In the genomic region with DNA sequence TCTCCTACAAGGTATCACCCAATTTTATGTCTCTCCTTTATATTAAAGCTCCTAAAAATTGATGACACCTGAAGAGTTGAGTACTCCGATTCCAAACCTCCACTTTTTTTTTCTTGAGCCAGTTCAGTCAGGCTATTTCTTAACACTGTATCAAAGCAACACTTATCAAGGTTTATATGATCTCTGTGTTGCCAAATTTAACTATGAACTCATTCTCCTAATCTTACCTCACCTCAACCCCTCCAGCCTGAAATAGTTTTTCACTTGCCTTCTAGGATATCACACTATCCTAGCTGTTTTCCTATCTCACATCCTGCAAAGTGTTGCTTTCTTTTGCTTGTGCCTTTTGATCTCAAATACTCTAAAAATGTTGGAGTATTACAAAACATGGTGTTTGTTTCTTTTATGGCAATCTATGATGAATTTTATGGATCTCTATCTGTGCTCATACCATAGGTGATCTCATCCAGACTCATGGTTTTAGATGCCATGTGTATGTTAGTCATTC, we compare ENCODE assay signal across 30 cellular contexts.
"Had no signal": no experiment of that assay in that cellular context is flagged by ENCODE, and none has a peak within 500 bp of the region (broad histone marks: within the 10 kb centered on the region; RNA-seq: fewer than 3 reads in every experiment).

No MANE protein-coding gene starts in this region.

- H3K4me3 Mint-ChIP-seq: mesothelial cell of epicardium; naive thymus-derived CD8-positive, alpha-beta T cell; nephron progenitor cell; stimulated activated memory B cell treated with anti-CD40 and anti-IgM and Interleukin-4, amounts not matched to agents 10 μg/mL and 1 μg/mL and 100 μg/mL, for 72 hours had no signal

- H3K36me3 Mint-ChIP-seq: mesothelial cell of epicardium; naive thymus-derived CD8-positive, alpha-beta T cell; stimulated activated memory B cell treated with anti-CD40 and anti-IgM and Interleukin-4, amounts not matched to agents 10 μg/mL and 1 μg/mL and 100 μg/mL, for 72 hours had no signal

- H3K27ac ChIP-seq: coronary artery, esophagus muscularis mucosa, foreskin keratinocyte, gastroesophageal sphincter, heart left ventricle, hepatocyte, left lung, parathyroid adenoma, sigmoid colon, skin epidermis, spleen, testis, tibial artery, upper lobe of right lung, uterus had no signal

- H3K27ac Mint-ChIP-seq: mesothelial cell of epicardium; naive thymus-derived CD8-positive, alpha-beta T cell; nephron progenitor cell; progenitor cell of endocrine pancreas; stimulated activated memory B cell treated with anti-CD40 and anti-IgM and Interleukin-4, amounts not matched to agents 10 μg/mL and 1 μg/mL and 100 μg/mL, for 72 hours had no signal

- DNase-seq: dermis blood vessel endothelial cell; effector memory CD4-positive, alpha-beta T cell; heart left ventricle; kidney; left lung; mesenchymal stem cell; mucosa of descending colon; naive thymus-derived CD8-positive, alpha-beta T cell; nephron progenitor cell; occipital lobe; right cardiac atrium; sigmoid colon; spleen; stimulated activated CD4-positive, alpha-beta T cell treated with anti-CD3 and anti-CD28 coated beads, Interleukin-4, amount 100 ng/mL, for 4 hours; stimulated activated naive CD8-positive, alpha-beta T cell treated with anti-CD3 and anti-CD28 coated beads, Interleukin-15, Interleukin-2, amounts not matched to agents 100 U/mL and 50 U/mL, for 24 hours; substantia nigra; testis; tibial artery; upper lobe of right lung; uterus had no signal

- H3K4me1 Mint-ChIP-seq: mesothelial cell of epicardium; naive thymus-derived CD8-positive, alpha-beta T cell; nephron progenitor cell; stimulated activated memory B cell treated with anti-CD40 and anti-IgM and Interleukin-4, amounts not matched to agents 10 μg/mL and 1 μg/mL and 100 μg/mL, for 72 hours had no signal

- H2AFZ ChIP-seq: hepatocyte, parathyroid adenoma had no signal

- H3K9me3 ChIP-seq: esophagus muscularis mucosa, gastroesophageal sphincter, heart left ventricle, left lung, mucosa of descending colon, sigmoid colon, spleen, testis, tibial artery, upper lobe of right lung, uterus had no signal

- H3K4me1 ChIP-seq: esophagus muscularis mucosa, foreskin keratinocyte, gastroesophageal sphincter, heart left ventricle, left lung, parathyroid adenoma, sigmoid colon, spleen, testis, tibial artery, upper lobe of right lung, uterus had no signal

- H3K79me2 ChIP-seq: hepatocyte, parathyroid adenoma had no signal

- H3K36me3 ChIP-seq: esophagus muscularis mucosa, gastroesophageal sphincter, heart left ventricle, left lung, sigmoid colon, spleen, tibial artery, upper lobe of right lung, uterus had no signal

- H3K4me2 ChIP-seq: hepatocyte had no signal

- H3K9ac ChIP-seq: parathyroid adenoma had no signal

- H3K27me3 ChIP-seq: esophagus muscularis mucosa, foreskin keratinocyte, gastroesophageal sphincter, heart left ventricle, hepatocyte, left lung, sigmoid colon, spleen, testis, tibial artery, upper lobe of right lung, uterus had no signal

- H3K4me3 ChIP-seq: coronary artery, esophagus muscularis mucosa, gastroesophageal sphincter, heart left ventricle, hepatocyte, left lung, mucosa of descending colon, sigmoid colon, skin epidermis, spleen, testis, tibial artery, upper lobe of right lung, uterus had no signal

- H3K27me3 Mint-ChIP-seq: naive thymus-derived CD8-positive, alpha-beta T cell; progenitor cell of endocrine pancreas; stimulated activated memory B cell treated with anti-CD40 and anti-IgM and Interleukin-4, amounts not matched to agents 10 μg/mL and 1 μg/mL and 100 μg/mL, for 72 hours had no signal
